In genomic region chr16:31487720-31488629, GRCh38 we compare ENCODE assay signal across 1 cellular context.
TF ChIP-seq lines count a peak whose summit lies in the region.

No MANE protein-coding gene starts in this region.

TF ChIP-seq in H1, 55 proteins besides CTCF, POLR2A, EP300 and RAD21:
- TF ChIP-seq POLR2AphosphoS5 (IDR thresholded peaks at IDR 0.05; ENCODE audit: low read depth, low read length) (peak; percentile 60; the same call in 1 of the 2 replicates), MAX (IDR thresholded peaks at IDR 0.05) (peak; percentile 39), BRCA1 (IDR thresholded peaks at IDR 0.05; ENCODE audit: low read depth, low read length) (no peak), BACH1 (IDR thresholded peaks at IDR 0.05; ENCODE audit: low read length) (no peak), SP1 (IDR thresholded peaks at IDR 0.05; ENCODE audit: low read depth, low read length) (no peak), CREB1 (IDR thresholded peaks at IDR 0.05) (peak; percentile 10; the same call in 1 of the 2 replicates), CHD7 (IDR thresholded peaks at IDR 0.05; ENCODE audit: insufficient replicate concordance, low read length) (no peak), HDAC2 (IDR thresholded peaks at IDR 0.05; ENCODE audit: borderline replicate concordance in 1 of 2, low read depth in 2 of 2, low read length in 2 of 2) (0 out of 4 replicates have a peak, but pooled peaks of 1 of the 2 experiments have one; percentile 28), TAF1 (IDR thresholded peaks at IDR 0.05; ENCODE audit: low read depth, low read length) (0 out of 2 replicates have a peak, but pooled peaks have one; percentile 14), RBBP5 (IDR thresholded peaks at IDR 0.05; ENCODE audit: borderline replicate concordance, low read depth, low read length) (peak; percentile 33; the same call in 1 of the 2 replicates), ZNF274 (IDR thresholded peaks at IDR 0.05; ENCODE audit: borderline replicate concordance, extremely low read depth, low read length) (no peak), SUZ12 (IDR thresholded peaks at IDR 0.05; ENCODE audit: low read length) (0 out of 2 replicates have a peak, but pooled peaks have one; percentile 39), KDM4A (IDR thresholded peaks at IDR 0.05; ENCODE audit: low read depth, low read length, severe bottlenecking) (peak; percentile 93), FOSL1 (IDR thresholded peaks at IDR 0.05; ENCODE audit: insufficient read depth, low read depth, low read length) (no peak), TEAD4 (IDR thresholded peaks at IDR 0.05; ENCODE audit: low read depth, low read length) (no peak), GTF2F1 (IDR thresholded peaks at IDR 0.05; ENCODE audit: borderline replicate concordance, low read depth, low read length) (no peak)
TF ChIP-seq in H1: peak in this region for 8.
